In the genomic region with DNA sequence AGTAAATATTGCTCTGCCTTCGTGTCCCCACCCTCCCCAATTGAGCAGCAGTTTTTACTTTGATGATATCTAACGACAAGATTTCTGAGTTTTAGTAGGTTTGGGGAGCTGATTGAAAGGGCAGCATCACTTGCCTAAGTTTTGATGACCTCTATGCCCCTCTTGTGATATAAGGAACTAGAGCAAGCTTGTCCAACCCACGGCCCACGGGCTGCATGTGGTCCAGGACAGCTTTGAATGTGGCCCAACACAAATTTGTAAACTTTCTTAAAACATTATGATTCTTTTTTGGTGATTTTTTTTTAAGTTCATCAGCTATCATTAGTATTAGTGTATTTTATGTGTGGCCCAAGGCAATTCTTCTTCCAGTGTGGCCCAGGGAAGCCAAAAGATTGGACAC, we compare ENCODE assay signal across 8 cellular contexts. TPM values are rescaled to one million over a fixed set of nuclear protein-coding genes. Genes with fewer than 3 reads are reported as not detected.
DNase-seq lines count a peak whose midpoint lies in the region; ATAC-seq and TF ChIP-seq lines count a peak whose summit lies in the region.

No MANE protein-coding gene starts in this region.

- H3K27ac ChIP-seq in CD8-positive, alpha-beta T cell (ENCODE audit: low read depth, low read length) = no peak overlapping the region
- no peak overlapping the region for H3K27ac ChIP-seq in effector memory CD4-positive, alpha-beta T cell (ENCODE audit: insufficient read depth, low read length, poor library complexity, severe bottlenecking)
- no peak overlapping the region for H3K27ac ChIP-seq in neural progenitor cell

- CTCF ChIA-PET in CD8-positive, alpha-beta T cell (lab: Charles Lee) = interaction anchor here (0.9 to 1.9 kb wide), 5 partner anchors 25 to 1228 kb away, joined by 3 to 10 read pairs (median 4); partner anchors contain the start of gene NVL

- no peak overlapping the region for H2AFZ ChIP-seq in neural progenitor cell (replicated peaks)

- H3K4me3 ChIP-seq in CD8-positive, alpha-beta T cell (ENCODE audit: low read depth, low read length) = peak overlapping the region; percentile 60
- H3K4me3 ChIP-seq in NB4 (ENCODE audit: low read depth, low read length) = peak overlapping the region; percentile 88
- peak overlapping the region; percentile 88 for H3K4me3 ChIP-seq in effector memory CD4-positive, alpha-beta T cell (ENCODE audit: insufficient read depth, low read depth, low read length, poor library complexity, severe bottlenecking)
- peak overlapping the region; percentile 78 for H3K4me3 ChIP-seq in neural progenitor cell

- TF ChIP-seq CTCF in CD8-positive, alpha-beta T cell (IDR thresholded peaks at IDR 0.05) = no peak
- TF ChIP-seq CTCF in NB4 (IDR thresholded peaks at IDR 0.05; ENCODE audit: low read depth, low read length) (no peak), neural progenitor cell (IDR thresholded peaks at IDR 0.05) (no peak)

- no peak for ATAC-seq in CD8-positive, alpha-beta T cell
- ATAC-seq in GM18502 (IDR thresholded peaks at IDR 0.05; ENCODE audit: poor library complexity, unreplicated experiment) (no peak), HG02571 (IDR thresholded peaks at IDR 0.05; ENCODE audit: unreplicated experiment) (no peak), HG02938 (IDR thresholded peaks at IDR 0.05; ENCODE audit: unreplicated experiment) (no peak)

- intact Hi-C loops in CD8-positive, alpha-beta T cell (cut with DNase I, micrococcal nuclease) = loop anchor here in 1 of 2 experiments (10.0 kb wide), 2 partner anchors 513 to 1713 kb away; partner anchors contain the start of gene TP53BP2

- H3K9me3 ChIP-seq in CD8-positive, alpha-beta T cell (ENCODE audit: low read length) = no peaks in the 10 kb centered on the region
- H3K9me3 ChIP-seq in effector memory CD4-positive, alpha-beta T cell (ENCODE audit: control insufficient read depth, low read length) = no peaks in the 10 kb centered on the region
- H3K9me3 ChIP-seq in neural progenitor cell (ENCODE audit: low read depth) = no peaks in the 10 kb centered on the region

- H3F3A ChIP-seq in neural progenitor cell (ENCODE audit: low read depth) = no peaks in the 10 kb centered on the region

- H3K27ac Mint-ChIP-seq in CD8-positive, alpha-beta T cell = peak overlapping the region; percentile 81
- H3K27ac Mint-ChIP-seq in neural progenitor cell = no peak overlapping the region

- peaks cover 23% of the 10 kb centered on the region for H3K36me3 Mint-ChIP-seq in CD8-positive, alpha-beta T cell
- H3K36me3 Mint-ChIP-seq in neural progenitor cell = peaks cover 17% of the 10 kb centered on the region

- H3K27me3 ChIP-seq in CD8-positive, alpha-beta T cell (ENCODE audit: insufficient read depth, low read length) = no peaks in the 10 kb centered on the region
- no peaks in the 10 kb centered on the region for H3K27me3 ChIP-seq in effector memory CD4-positive, alpha-beta T cell (replicated peaks; ENCODE audit: control insufficient read depth, insufficient read depth, low read length, poor library complexity, severe bottlenecking)
- no peaks in the 10 kb centered on the region for H3K27me3 ChIP-seq in neural progenitor cell

- H4K20me1 ChIP-seq in neural progenitor cell (ENCODE audit: low read depth) = peaks cover 17% of the 10 kb centered on the region

- no peak for DNase-seq in CD8-positive, alpha-beta T cell
- DNase-seq in NB4 (ENCODE audit: low read depth) = peak; percentile 46
- no peak for DNase-seq in effector memory CD4-positive, alpha-beta T cell
- DNase-seq in neural progenitor cell (ENCODE audit: low spot score) = no peak
- no peak for DNase-seq in NCI-H187 treated with DMSO at 0.1 percent for 48 hours (lab: John Stamatoyannopoulos, UW)

- no peak for TF ChIP-seq POLR2A in NB4 (IDR thresholded peaks at IDR 0.05; ENCODE audit: extremely low read depth, insufficient read length)

- peak overlapping the region; percentile 94 for H3K4me2 ChIP-seq in neural progenitor cell

- H3K9ac ChIP-seq in neural progenitor cell = peak overlapping the region; percentile 60

- H3K27me3 Mint-ChIP-seq in CD8-positive, alpha-beta T cell (ENCODE audit: low read depth) = no peaks in the 10 kb centered on the region
- no peaks in the 10 kb centered on the region for H3K27me3 Mint-ChIP-seq in neural progenitor cell (ENCODE audit: insufficient read depth, low read depth)

- H3K4me3 Mint-ChIP-seq in CD8-positive, alpha-beta T cell = peak overlapping the region; percentile 87
- H3K4me3 Mint-ChIP-seq in neural progenitor cell = peak overlapping the region; percentile 90

- H3K4me1 ChIP-seq in CD8-positive, alpha-beta T cell (ENCODE audit: insufficient read depth, low read length) = peaks cover 33% of the 10 kb centered on the region
- peaks cover 12% of the 10 kb centered on the region for H3K4me1 ChIP-seq in effector memory CD4-positive, alpha-beta T cell (ENCODE audit: control insufficient read depth, insufficient read depth, low read length, poor library complexity, severe bottlenecking)
- peaks cover 10% of the 10 kb centered on the region for H3K4me1 ChIP-seq in neural progenitor cell

- H3K36me3 ChIP-seq in CD8-positive, alpha-beta T cell (ENCODE audit: insufficient read depth, low read length) = no peaks in the 10 kb centered on the region
- H3K36me3 ChIP-seq in effector memory CD4-positive, alpha-beta T cell (ENCODE audit: control insufficient read depth, insufficient read depth, low read length) = no peaks in the 10 kb centered on the region
- no peaks in the 10 kb centered on the region for H3K36me3 ChIP-seq in neural progenitor cell

- peaks cover 61% of the 10 kb centered on the region for H3K4me1 Mint-ChIP-seq in CD8-positive, alpha-beta T cell (ENCODE audit: low read depth)
- peaks cover 18% of the 10 kb centered on the region for H3K4me1 Mint-ChIP-seq in neural progenitor cell

- H3K79me2 ChIP-seq in neural progenitor cell (ENCODE audit: low read depth) = peaks cover 63% of the 10 kb centered on the region

- POLR2A ChIA-PET in CD8-positive, alpha-beta T cell (lab: Charles Lee) = interaction anchor here (0.9 to 2.0 kb wide), 3 partner anchors 8 to 29 kb away, joined by 4 to 5 read pairs (median 4); no protein-coding TSS in a partner anchor

- no peaks in the 10 kb centered on the region for H3K9me3 Mint-ChIP-seq in CD8-positive, alpha-beta T cell
- peaks cover 3% of the 10 kb centered on the region for H3K9me3 Mint-ChIP-seq in neural progenitor cell

RNA-seq across cellular contexts. Expression of gene CNIH4, which starts 1.6 kb away (rescaled TPM):
- total RNA-seq in CD8-positive, alpha-beta T cell = 10 to 100 TPM; 26.5 to 28.6 TPM
- total RNA-seq in neural progenitor cell (ENCODE audit: low replicate concordance) = 56.5 and 91.8 TPM in 2 replicates

RNA-seq across cellular contexts. Expression of gene NVL, which starts 28.3 kb away (rescaled TPM):
- total RNA-seq in CD8-positive, alpha-beta T cell = 10 to 100 TPM; 11.1 to 16.6 TPM
- total RNA-seq in neural progenitor cell (ENCODE audit: low replicate concordance) = 48.7 and 101 TPM in 2 replicates
